Comparison of ENCODE assay signal across 12 cellular contexts in genomic region chr17:49963626-49964538, GRCh38. TPM values are rescaled to one million over a fixed set of nuclear protein-coding genes. Genes with fewer than 3 reads are reported as not detected.
DNase-seq lines count a peak whose midpoint lies in the region; ATAC-seq lines count a peak whose summit lies in the region.
"Had no signal": no experiment of that assay in that cellular context is flagged by ENCODE, and none has a peak within 500 bp of the region (broad histone marks: within the 10 kb centered on the region; RNA-seq: fewer than 3 reads in every experiment).

No MANE protein-coding gene starts in this region.

- no peak overlapping the region for H2AK5ac ChIP-seq in neuronal stem cell (ENCODE audit: low read depth, low read length)

- peak overlapping the region; percentile 27 for H3K9ac ChIP-seq in neuronal stem cell (ENCODE audit: low read depth, low read length, poor library complexity)

- no peaks in the 10 kb centered on the region for H3K36me3 Mint-ChIP-seq in IgD-negative memory B cell
- peaks cover 11% of the 10 kb centered on the region for H3K36me3 Mint-ChIP-seq in effector memory CD8-positive, alpha-beta T cell (ENCODE audit: insufficient read depth)

- peak overlapping the region; percentile 92 for H3K18ac ChIP-seq in neuronal stem cell (ENCODE audit: low read length)

- no peak for ATAC-seq in effector memory CD8-positive, alpha-beta T cell (replicated peaks)
- ATAC-seq: activated CD4-positive, CD25-positive, alpha-beta regulatory T cell treated with anti-CD3 and anti-CD28 coated beads, Interleukin-2, amount 50 U/mL, for 24 hours had no signal

- peak overlapping the region; percentile 45 for H3K23ac ChIP-seq in neuronal stem cell (ENCODE audit: low read depth, low read length, poor library complexity)

- peaks cover 12 to 22% (median 17%) of the 10 kb centered on the region in 3 donors for H3K4me1 Mint-ChIP-seq in IgD-negative memory B cell
- peaks cover 33 to 34% of the 10 kb centered on the region in 2 donors for H3K4me1 Mint-ChIP-seq in effector memory CD8-positive, alpha-beta T cell (ENCODE audit: low read depth in 2 of 2)

- H3K4me3 ChIP-seq in neuronal stem cell (ENCODE audit: low read length in 2 of 2): peak overlapping the region in 1 of 2 donors; percentile 31
- H3K4me3 ChIP-seq: prostate gland, upper lobe of left lung had no signal

- DNase-seq in NCI-H526 (lab: John Stamatoyannopoulos, UW): peak; percentile 30 to 79
- DNase-seq in NCI-H526 treated with DMSO at 0.1 percent for 48 hours (lab: John Stamatoyannopoulos, UW): no peak
- DNase-seq in effector memory CD8-positive, alpha-beta T cell: no peak
- DNase-seq in neuronal stem cell (ENCODE audit: low spot score): no peak
- no peak for DNase-seq in effector CD8-positive, alpha-beta T cell (lab: John Stamatoyannopoulos, UW)
- no peak for DNase-seq in NCI-H1436 treated with DMSO at 0.1 percent for 48 hours (lab: John Stamatoyannopoulos, UW)
- no peak for DNase-seq in EL
- DNase-seq: NCI-H2171 treated with DMSO at 0.1 percent for 48 hours had no signal

- H2BK15ac ChIP-seq in neuronal stem cell (ENCODE audit: low read length): peak overlapping the region; percentile 74

- no CpG with 5 or more reads among the region's 58 CpGs for WGBS in neuronal stem cell (ENCODE audit: extremely low coverage in 2 of 2, insufficient read length in 2 of 2, insufficient replicate concordance in 1 of 2), 2 donors

- H3K27ac ChIP-seq in neuronal stem cell (replicated peaks; ENCODE audit: low read length): no peak overlapping the region
- H3K27ac ChIP-seq: prostate gland, upper lobe of left lung had no signal

- H2BK5ac ChIP-seq in neuronal stem cell (ENCODE audit: low read length): no peak overlapping the region

- peaks cover 41 to 80% (median 69%) of the 10 kb centered on the region in 3 experiments for H3K27me3 ChIP-seq in neuronal stem cell (ENCODE audit: control insufficient read depth in 3 of 3, insufficient read depth in 3 of 3, low read depth in 1 of 3, low read length in 3 of 3)

- no peak overlapping the region for H3K4ac ChIP-seq in neuronal stem cell (ENCODE audit: low read length)

- peaks cover 62% of the 10 kb centered on the region for H3K27me3 Mint-ChIP-seq in IgD-negative memory B cell
- peaks cover 74 to 85% of the 10 kb centered on the region in 2 donors for H3K27me3 Mint-ChIP-seq in effector memory CD8-positive, alpha-beta T cell

- no peaks in the 10 kb centered on the region for H3K79me1 ChIP-seq in neuronal stem cell (ENCODE audit: low read depth, low read length)

- H3K4me2 ChIP-seq in neuronal stem cell (ENCODE audit: insufficient read depth, low read length, poor library complexity, severe bottlenecking): peak overlapping the region; percentile 58

- peaks cover 12 to 20% of the 10 kb centered on the region in 2 donors for H3K4me1 ChIP-seq in neuronal stem cell (ENCODE audit: control insufficient read depth in 2 of 2, insufficient read depth in 1 of 2, low read depth in 1 of 2, low read length in 2 of 2)
- H3K4me1 ChIP-seq: prostate gland had no signal

- H3K27ac Mint-ChIP-seq in IgD-negative memory B cell: peak overlapping the region; percentile 52 to 90 (median 73)
- no peak overlapping the region for H3K27ac Mint-ChIP-seq in effector memory CD8-positive, alpha-beta T cell

- no peak overlapping the region for H2BK120ac ChIP-seq in neuronal stem cell (ENCODE audit: low read depth, low read length)

- peak overlapping the region in 3 of 4 donors; percentile 38 to 90 (median 56) for H3K4me3 Mint-ChIP-seq in IgD-negative memory B cell
- peak overlapping the region; percentile 68 to 69 for H3K4me3 Mint-ChIP-seq in effector memory CD8-positive, alpha-beta T cell

- H3K36me3 ChIP-seq in neuronal stem cell (replicated peaks in 1 of 2; ENCODE audit: control insufficient read depth in 2 of 2, insufficient read depth in 2 of 2, low read length in 2 of 2): no peaks in the 10 kb centered on the region
- H3K36me3 ChIP-seq: prostate gland, upper lobe of left lung had no signal

- H3K14ac ChIP-seq in neuronal stem cell (ENCODE audit: low read length): no peak overlapping the region

- H2BK12ac ChIP-seq in neuronal stem cell (ENCODE audit: low read length): no peak overlapping the region

- no peak overlapping the region for H4K8ac ChIP-seq in neuronal stem cell (ENCODE audit: low read depth, low read length)

- no peak overlapping the region for H4K91ac ChIP-seq in neuronal stem cell (ENCODE audit: low read depth, low read length, poor library complexity)

- H2AFZ ChIP-seq in neuronal stem cell (ENCODE audit: low read length): peak overlapping the region; percentile 64

- peaks cover 0 to 1% (median 0%) of the 10 kb centered on the region in 3 donors for H3K9me3 Mint-ChIP-seq in IgD-negative memory B cell
- no peaks in the 10 kb centered on the region for H3K9me3 Mint-ChIP-seq in effector memory CD8-positive, alpha-beta T cell

- peaks cover 0 to 3% of the 10 kb centered on the region in 2 donors for H3K9me3 ChIP-seq in neuronal stem cell (replicated peaks in 1 of 2; ENCODE audit: control insufficient read depth in 2 of 2, insufficient read depth in 1 of 2, low read depth in 1 of 2, low read length in 2 of 2)
- H3K9me3 ChIP-seq: prostate gland, upper lobe of left lung had no signal

RNA-seq across cellular contexts. Expression of gene DLX4, which starts 5.1 kb away (rescaled TPM):
- polyA plus RNA-seq in IgD-negative memory B cell: not detected
- polyA plus RNA-seq in neuronal stem cell (2013, experiment 1 of 2): 0.45 TPM
- 0.61 TPM for polyA plus RNA-seq in neuronal stem cell (2013, experiment 2 of 2)

RNA-seq across cellular contexts. Expression of gene DLX3, which starts 31.1 kb away (rescaled TPM):
- not detected for polyA plus RNA-seq in IgD-negative memory B cell
- polyA plus RNA-seq in neuronal stem cell (2013, experiment 1 of 2): 1.2 TPM
- polyA plus RNA-seq in neuronal stem cell (2013, experiment 2 of 2): 1.1 TPM

Comparison
In these comparisons a context has a peak if more than half of its experiments do, and no peak if none do; other contexts are left out.
1. DNase-seq: peak in NCI-H526 (2 of 2); none in NCI-H526 treated with DMSO at 0.1 percent for 48 hours (single experiment), effector memory CD8-positive, alpha-beta T cell (0 of 3), neuronal stem cell (single experiment), effector CD8-positive, alpha-beta T cell (single experiment), NCI-H1436 treated with DMSO at 0.1 percent for 48 hours (single experiment) and EL (single experiment).
2. H3K27ac Mint-ChIP-seq: peak in IgD-negative memory B cell (3 of 3); none in effector memory CD8-positive, alpha-beta T cell (0 of 2).